Comparison of ENCODE assay signal across 29 cellular contexts in the genomic region with DNA sequence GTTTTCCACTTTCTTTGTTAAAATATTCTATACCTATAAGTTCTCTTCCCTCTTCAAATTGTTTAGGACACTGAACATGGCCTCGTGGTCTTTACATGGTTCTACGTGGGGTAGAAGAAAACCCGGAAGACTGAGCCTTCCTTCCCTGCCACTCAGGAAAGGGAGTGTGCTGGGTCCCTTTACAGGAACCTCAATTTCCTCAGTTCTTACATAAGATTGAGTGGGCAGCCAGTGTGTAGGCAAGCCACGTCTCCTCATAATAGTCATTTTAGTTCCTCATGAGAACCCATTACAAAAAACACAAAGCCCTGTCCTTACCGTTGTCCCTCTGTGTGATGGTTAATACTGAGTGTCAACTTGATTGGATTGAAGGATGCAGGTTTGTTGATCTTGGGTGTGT. TPM values are rescaled to one million over a fixed set of nuclear protein-coding genes. Genes with fewer than 3 reads are reported as not detected.
DNase-seq lines count a peak whose midpoint lies in the region; ATAC-seq, FAIRE-seq and TF ChIP-seq lines count a peak whose summit lies in the region.
"Had no signal": no experiment of that assay in that cellular context is flagged by ENCODE, and none has a peak within 500 bp of the region (broad histone marks: within the 10 kb centered on the region; RNA-seq: fewer than 3 reads in every experiment).

No MANE protein-coding gene starts in this region.

- H3K27ac Mint-ChIP-seq in naive thymus-derived CD8-positive, alpha-beta T cell, result peak overlapping the region in 1 of 10 donors; percentile 44
- H3K27ac Mint-ChIP-seq: CD4-positive, alpha-beta memory T cell had no signal

- no peaks in the 10 kb centered on the region for H3K9me3 Mint-ChIP-seq in naive thymus-derived CD8-positive, alpha-beta T cell

- peaks cover 26% of the 10 kb centered on the region for H3K4me1 ChIP-seq in A549
- H3K4me1 ChIP-seq in neutrophil (ENCODE audit: control insufficient read depth in 1 of 2, insufficient read depth in 1 of 2, low read depth in 1 of 2, low read length in 1 of 2), result peaks cover 10% of the 10 kb centered on the region in 2 experiments
- H3K4me1 ChIP-seq: SJCRH30 had no signal

- no peaks in the 10 kb centered on the region for H3K9me3 ChIP-seq in A549
- H3K9me3 ChIP-seq in neutrophil, result no peaks in the 10 kb centered on the region
- H3K9me3 ChIP-seq: BLaER1 treated with 17β-estradiol and CSF1 and Interleukin-3, amounts not matched to agents 10 nM and 100 nM; SJCRH30 had no signal

- peaks cover 0 to 6% (median 2%) of the 10 kb centered on the region in 4 donors for H3K4me1 Mint-ChIP-seq in naive thymus-derived CD8-positive, alpha-beta T cell

- DNase-seq in A549 (ENCODE audit: low read depth in 1 of 2, low spot score in 1 of 2), result no peak
- peak; percentile 4 to 30 for DNase-seq in HL-60 (ENCODE audit: low read depth in 1 of 2, low spot score in 1 of 2)
- peak; percentile 52 for DNase-seq in NB4 (ENCODE audit: low read depth)
- DNase-seq in naive thymus-derived CD8-positive, alpha-beta T cell, result no peak
- no peak for DNase-seq in foreskin melanocyte
- no peak for DNase-seq in ureter (ENCODE audit: low spot score)
- DNase-seq: CD4-positive, alpha-beta memory T cell; COR-L47; DMS53; NCI-H1092 treated with DMSO at 0.1 percent for 48 hours; NCI-H1436; NCI-H187; NCI-H2081 treated with DMSO at 0.1 percent for 48 hours; NCI-H2171; NCI-H226; NCI-H510A; PC-9; SJCRH30; T-helper 1 cell had no signal

- H3K4me3 ChIP-seq in A549 (no peak overlapping the region), HL-60 (replicated peaks; ENCODE audit: insufficient read depth, low read length) (no peak overlapping the region), NB4 (ENCODE audit: low read depth, low read length) (no peak overlapping the region), neutrophil (ENCODE audit: low read depth in 1 of 2, low read length in 1 of 2) (no peak overlapping the region)
- H3K4me3 ChIP-seq: BLaER1 treated with 17β-estradiol and CSF1 and Interleukin-3, amounts not matched to agents 10 nM and 100 nM; GM12878; PC-9; SJCRH30 had no signal

- WGBS in A549 (ENCODE audit: missing lambda C conversion rate), result 74% methylated on average over 5 of the region's 5 CpGs

- POLR2A ChIA-PET in A549 (lab: Yijun Ruan, JAX), result no interaction called here
- POLR2A ChIA-PET in naive thymus-derived CD8-positive, alpha-beta T cell (lab: Charles Lee), result no interaction called here

- TF ChIP-seq RAD21 in A549 (conservative IDR thresholded peaks at IDR 0.05 in 1 of 2, IDR thresholded peaks at IDR 0.05 in 1 of 2), result no peak

- no peaks in the 10 kb centered on the region for H3K36me3 ChIP-seq in neutrophil
- H3K36me3 ChIP-seq: BLaER1 treated with 17β-estradiol and CSF1 and Interleukin-3, amounts not matched to agents 10 nM and 100 nM; SJCRH30 had no signal

- H3K27me3 Mint-ChIP-seq in naive thymus-derived CD8-positive, alpha-beta T cell, result peaks cover 0 to 2% (median 0%) of the 10 kb centered on the region in 5 donors
- H3K27me3 Mint-ChIP-seq: CD4-positive, alpha-beta memory T cell had no signal

- H3K27me3 ChIP-seq in HL-60 (ENCODE audit: insufficient read depth, poor library complexity, severe bottlenecking) (no peaks in the 10 kb centered on the region), neutrophil (no peaks in the 10 kb centered on the region)
- H3K27me3 ChIP-seq: SJCRH30 had no signal

- CTCF ChIA-PET in A549 (lab: Yijun Ruan, JAX), result no interaction called here

- H3K4me3 Mint-ChIP-seq in naive thymus-derived CD8-positive, alpha-beta T cell, result no peak overlapping the region
- H3K4me3 Mint-ChIP-seq: CD4-positive, alpha-beta memory T cell had no signal

- TF ChIP-seq POLR2A in A549 (IDR thresholded peaks at IDR 0.05; ENCODE audit: low read length) (no peak), NB4 (IDR thresholded peaks at IDR 0.05; ENCODE audit: extremely low read depth, insufficient read length) (no peak)

- FAIRE-seq in A549 (lab: Jason Lieb, UNC), result peak; percentile 65
- FAIRE-seq: A204.1, G401.6, GM12878, HepG2 had no signal

- no peak for TF ChIP-seq EP300 in A549 (IDR thresholded peaks at IDR 0.05)

- H3K4me2 ChIP-seq in A549, result no peak overlapping the region
- H3K4me2 ChIP-seq: PC-9 had no signal

- no peak for ATAC-seq in A549
- no peak for ATAC-seq in naive thymus-derived CD8-positive, alpha-beta T cell
- ATAC-seq: GM12878, HCT116, HepG2, Right ventricle myocardium inferior, SK-N-SH treated with all-trans-retinoic acid at 6 μM for 48 hours had no signal

- H3K27ac ChIP-seq in A549, result no peak overlapping the region
- 0 out of 2 replicates have a peak overlapping the region, but pooled peaks have one; percentile 7 for H3K27ac ChIP-seq in HL-60 (replicated peaks)
- H3K27ac ChIP-seq in neutrophil, result peak overlapping the region; percentile 66
- H3K27ac ChIP-seq: BLaER1 treated with 17β-estradiol and CSF1 and Interleukin-3, amounts not matched to agents 10 nM and 100 nM; PC-9; SJCRH30 had no signal

- TF ChIP-seq CTCF in A549 (IDR thresholded peaks at IDR 0.05), result no peak
- no peak for TF ChIP-seq CTCF in HL-60 (IDR thresholded peaks at IDR 0.05; ENCODE audit: insufficient read depth, low read length)
- no peak for TF ChIP-seq CTCF in NB4 (IDR thresholded peaks at IDR 0.05; ENCODE audit: low read depth, low read length)
- TF ChIP-seq CTCF in neutrophil (IDR thresholded peaks at IDR 0.05), result no peak

- no peaks in the 10 kb centered on the region for H3K36me3 Mint-ChIP-seq in naive thymus-derived CD8-positive, alpha-beta T cell
- H3K36me3 Mint-ChIP-seq: CD4-positive, alpha-beta memory T cell had no signal

TF ChIP-seq in A549, 52 proteins besides CTCF, POLR2A, EP300 and RAD21 (continues in another document):
- TF ChIP-seq RNF2 (IDR thresholded peaks at IDR 0.05; ENCODE audit: borderline replicate concordance, low read depth), result no peak
- TF ChIP-seq, protein P1, sequence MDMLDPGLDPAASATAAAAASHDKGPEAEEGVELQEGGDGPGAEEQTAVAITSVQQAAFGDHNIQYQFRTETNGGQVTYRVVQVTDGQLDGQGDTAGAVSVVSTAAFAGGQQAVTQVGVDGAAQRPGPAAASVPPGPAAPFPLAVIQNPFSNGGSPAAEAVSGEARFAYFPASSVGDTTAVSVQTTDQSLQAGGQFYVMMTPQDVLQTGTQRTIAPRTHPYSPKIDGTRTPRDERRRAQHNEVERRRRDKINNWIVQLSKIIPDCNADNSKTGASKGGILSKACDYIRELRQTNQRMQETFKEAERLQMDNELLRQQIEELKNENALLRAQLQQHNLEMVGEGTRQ (IDR thresholded peaks at IDR 0.05), result no peak
- TF ChIP-seq, protein P2, sequence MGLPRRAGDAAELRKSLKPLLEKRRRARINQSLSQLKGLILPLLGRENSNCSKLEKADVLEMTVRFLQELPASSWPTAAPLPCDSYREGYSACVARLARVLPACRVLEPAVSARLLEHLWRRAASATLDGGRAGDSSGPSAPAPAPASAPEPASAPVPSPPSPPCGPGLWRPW (IDR thresholded peaks at IDR 0.05), result no peak
- no peak for TF ChIP-seq NFE2L2 (conservative IDR thresholded peaks at IDR 0.05; ENCODE audit: low read length)
- no peak for TF ChIP-seq POLR2AphosphoS2 (conservative IDR thresholded peaks at IDR 0.05; ENCODE audit: low read length)
- no peak for TF ChIP-seq FOXS1 (CRISPR knock-in tag; IDR thresholded peaks at IDR 0.05)
- TF ChIP-seq RARB (CRISPR knock-in tag; IDR thresholded peaks at IDR 0.05), result no peak
- no peak for TF ChIP-seq CBX8 (IDR thresholded peaks at IDR 0.05)
- TF ChIP-seq HOXB5 (CRISPR knock-in tag; IDR thresholded peaks at IDR 0.05), result no peak
- TF ChIP-seq KDM1A (IDR thresholded peaks at IDR 0.05; ENCODE audit: low read depth), result no peak
- no peak for TF ChIP-seq NR3C1 (IDR thresholded peaks at IDR 0.05)
- TF ChIP-seq, protein P3, sequence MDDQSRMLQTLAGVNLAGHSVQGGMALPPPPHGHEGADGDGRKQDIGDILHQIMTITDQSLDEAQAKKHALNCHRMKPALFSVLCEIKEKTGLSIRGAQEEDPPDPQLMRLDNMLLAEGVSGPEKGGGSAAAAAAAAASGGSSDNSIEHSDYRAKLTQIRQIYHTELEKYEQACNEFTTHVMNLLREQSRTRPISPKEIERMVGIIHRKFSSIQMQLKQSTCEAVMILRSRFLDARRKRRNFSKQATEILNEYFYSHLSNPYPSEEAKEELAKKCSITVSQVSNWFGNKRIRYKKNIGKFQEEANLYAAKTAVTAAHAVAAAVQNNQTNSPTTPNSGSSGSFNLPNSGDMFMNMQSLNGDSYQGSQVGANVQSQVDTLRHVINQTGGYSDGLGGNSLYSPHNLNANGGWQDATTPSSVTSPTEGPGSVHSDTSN (IDR thresholded peaks at IDR 0.05), result no peak

RNA-seq across cellular contexts. Expression of a gene that starts 28.7 kb away (rescaled TPM):
- 0.59 and 0.61 TPM in 2 replicates for polyA plus RNA-seq in A549 (2011; rRNA removed)
- polyA plus RNA-seq in A549 (2012; cell fraction: cytosol; rRNA removed), result 0.12 and 0.18 TPM in 2 replicates
- polyA plus RNA-seq in A549 (2012; cell fraction: nucleus; rRNA removed), result 0.34 and 0.38 TPM in 2 replicates
- 0.34 to 0.37 TPM (median 0.37 TPM) in 3 replicates for polyA plus RNA-seq in A549 (2017; fragmentation: RNase III; extraction: RNeasy Plus Mini Kit Qiagen cat#74134 plus additional on column Dnase treatment)
- polyA minus RNA-seq in A549 (2011; rRNA and poly(A)+ RNA removed), result 0.91 and 0.97 TPM in 2 replicates
- 1 to 10 TPM; 5.0 to 5.5 TPM for total RNA-seq in naive thymus-derived CD8-positive, alpha-beta T cell
- polyA plus RNA-seq in naive thymus-derived CD8-positive, alpha-beta T cell, result under 1 TPM; 0.25 to 0.46 (median 0.36) TPM
- 1.1 TPM for total RNA-seq in ureter
- total RNA-seq: HepG2, PC-9, RPMI7951, SJCRH30 had no signal
- polyA plus RNA-seq: HepG2 had no signal

RNA-seq across cellular contexts. Expression of a gene that starts 48.5 kb away (rescaled TPM):
- 9.2 and 11.1 TPM in 2 replicates for polyA plus RNA-seq in A549 (2011; rRNA removed)
- polyA plus RNA-seq in A549 (2012; cell fraction: cytosol; rRNA removed), result 0.90 and 0.97 TPM in 2 replicates
- 1.0 and 1.6 TPM in 2 replicates for polyA plus RNA-seq in A549 (2012; cell fraction: nucleus; rRNA removed)
- polyA plus RNA-seq in A549 (2017; fragmentation: RNase III; extraction: RNeasy Plus Mini Kit Qiagen cat#74134 plus additional on column Dnase treatment), result 4.2 to 5.1 TPM (median 4.5 TPM) in 3 replicates
- polyA minus RNA-seq in A549 (2011; rRNA and poly(A)+ RNA removed), result 3.4 and 4.1 TPM in 2 replicates
- 1 to 10 TPM; 5.3 to 5.5 TPM for total RNA-seq in naive thymus-derived CD8-positive, alpha-beta T cell
- polyA plus RNA-seq in naive thymus-derived CD8-positive, alpha-beta T cell, result 1 to 10 TPM in 2 of 3 donors, under 1 TPM in 1; 0.71 to 2.0 (median 1.2) TPM
- 7.8 TPM for total RNA-seq in ureter

RNA-seq across cellular contexts. Expression of a gene that starts 49.1 kb away (rescaled TPM):
- polyA plus RNA-seq in A549 (2011; rRNA removed), result 9.7 and 10.7 TPM in 2 replicates
- 2.0 and 2.4 TPM in 2 replicates for polyA plus RNA-seq in A549 (2012; cell fraction: cytosol; rRNA removed)
- 3.4 TPM in 2 replicates for polyA plus RNA-seq in A549 (2012; cell fraction: nucleus; rRNA removed)
- 5.0 to 5.5 TPM (median 5.5 TPM) in 3 replicates for polyA plus RNA-seq in A549 (2017; fragmentation: RNase III; extraction: RNeasy Plus Mini Kit Qiagen cat#74134 plus additional on column Dnase treatment)
- polyA minus RNA-seq in A549 (2011; rRNA and poly(A)+ RNA removed), result 7.2 and 7.4 TPM in 2 replicates
- 10 to 100 TPM; 17.7 to 19.4 TPM for total RNA-seq in naive thymus-derived CD8-positive, alpha-beta T cell
- polyA plus RNA-seq in naive thymus-derived CD8-positive, alpha-beta T cell, result 10 to 100 TPM in 2 of 3 donors, 1 to 10 TPM in 1; 9.8 to 12.0 (median 10.5) TPM
- total RNA-seq in ureter, result 10.7 TPM

Comparison
In these comparisons a context has a peak if more than half of its experiments do, and no peak if none do; other contexts are left out.
1. DNase-seq: peak in HL-60 (2 of 2) and NB4 (single experiment); none in A549 (0 of 2), naive thymus-derived CD8-positive, alpha-beta T cell (0 of 10), foreskin melanocyte (single experiment) and ureter (single experiment).
2. H3K27ac ChIP-seq: peak in HL-60 (single experiment) and neutrophil (single experiment); none in A549 (0 of 2).